Comparison of ENCODE assay signal across 13 cellular contexts in the genomic region with DNA sequence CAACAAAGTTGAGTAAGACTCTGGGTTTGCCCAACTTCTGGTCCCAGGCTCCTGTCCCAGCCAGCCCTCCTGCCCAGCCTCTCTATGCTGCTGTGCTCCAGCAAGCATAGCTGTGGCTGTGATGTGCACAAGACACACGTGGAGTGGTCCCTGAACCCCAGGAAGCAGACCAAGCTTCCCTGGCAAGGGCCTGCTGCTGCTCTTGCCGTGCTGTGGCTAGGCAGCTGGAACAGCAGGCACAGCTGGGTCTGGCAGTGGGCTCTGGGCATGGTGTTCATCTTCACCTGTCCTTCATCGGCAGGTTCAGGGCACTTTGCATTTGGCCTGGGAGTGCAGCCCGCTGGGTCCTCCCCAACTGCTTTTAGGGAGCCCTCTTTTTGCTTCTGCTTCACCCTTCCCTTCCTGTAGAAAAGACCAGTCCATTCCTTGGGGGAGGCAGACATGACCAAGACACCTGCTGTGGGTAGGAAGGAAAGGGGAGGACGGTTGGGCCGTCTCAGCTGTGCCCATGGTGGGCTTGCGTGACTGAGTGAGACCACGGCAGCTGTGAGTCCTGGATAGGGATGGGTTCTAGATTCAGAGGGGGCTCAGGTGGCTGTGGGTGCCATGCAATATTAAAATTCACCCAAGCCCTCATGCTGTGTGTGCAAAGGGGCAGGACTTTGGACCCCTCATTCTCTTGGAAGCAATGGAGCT.
"Had no signal": no experiment of that assay in that cellular context is flagged by ENCODE, and none has a peak within 500 bp of the region (broad histone marks: within the 10 kb centered on the region; RNA-seq: fewer than 3 reads in every experiment).

No MANE protein-coding gene starts in this region.

- H3K36me3 Mint-ChIP-seq: activated naive CD4-positive, alpha-beta T cell treated with anti-CD3 and anti-CD28 coated beads, Interleukin-2, amount 10 ng/mL, durations not matched to agents 7 days and 5 days had no signal

- H3K4me1 ChIP-seq: parathyroid adenoma had no signal

- H3K27ac Mint-ChIP-seq: activated naive CD4-positive, alpha-beta T cell treated with anti-CD3 and anti-CD28 coated beads, Interleukin-2, amount 10 ng/mL, durations not matched to agents 7 days and 5 days; activated T-cell treated with anti-CD3 and anti-CD28 coated beads, Interleukin-2, amount 50 U/mL, for 24 hours had no signal

- H3K36me3 ChIP-seq: adrenal gland, cardiac muscle cell, neutrophil, tibial nerve, vagina had no signal

- H3K27ac ChIP-seq: adrenal gland, cardiac muscle cell, dorsolateral prefrontal cortex, neutrophil, parathyroid adenoma, tibial nerve, vagina had no signal

- H3K4me3 ChIP-seq: adrenal gland, cardiac muscle cell, dorsolateral prefrontal cortex, tibial nerve, vagina had no signal

- H3K79me2 ChIP-seq: parathyroid adenoma had no signal

- DNase-seq: activated CD4-positive, alpha-beta T cell treated with anti-CD3 and anti-CD28 coated beads, Interleukin-2, amount 50 U/mL, for 4 hours; activated naive CD4-positive, alpha-beta T cell treated with anti-CD3 and anti-CD28 coated beads, Interleukin-2, amount 10 ng/mL, durations not matched to agents 7 days and 5 days; activated T-cell treated with anti-CD3 and anti-CD28 coated beads, Interleukin-2, amount 50 U/mL, for 24 hours; adrenal gland; dorsolateral prefrontal cortex; stimulated activated CD4-positive, alpha-beta T cell treated with anti-CD3 and anti-CD28 coated beads, Interleukin-12 subunit alpha, Interleukin-12 subunit beta, amount 100 ng/mL, for 4 hours; stimulated activated CD4-positive, alpha-beta T cell treated with anti-CD3 and anti-CD28 coated beads, Interleukin-2, amount 100 ng/mL, for 24 hours had no signal

- H3K4me3 Mint-ChIP-seq: activated naive CD4-positive, alpha-beta T cell treated with anti-CD3 and anti-CD28 coated beads, Interleukin-2, amount 10 ng/mL, durations not matched to agents 7 days and 5 days; activated T-cell treated with anti-CD3 and anti-CD28 coated beads, Interleukin-2, amount 50 U/mL, for 24 hours had no signal

- ATAC-seq: esophagus mucosa had no signal

- H3K27me3 Mint-ChIP-seq: activated T-cell treated with anti-CD3 and anti-CD28 coated beads, Interleukin-2, amount 50 U/mL, for 24 hours had no signal

- H3K9ac ChIP-seq: parathyroid adenoma had no signal

- H2AFZ ChIP-seq: parathyroid adenoma had no signal

- H3K9me3 ChIP-seq: adrenal gland, neutrophil, tibial nerve, vagina had no signal

- H3K9me3 Mint-ChIP-seq: activated naive CD4-positive, alpha-beta T cell treated with anti-CD3 and anti-CD28 coated beads, Interleukin-2, amount 10 ng/mL, durations not matched to agents 7 days and 5 days; activated T-cell treated with anti-CD3 and anti-CD28 coated beads, Interleukin-2, amount 50 U/mL, for 24 hours had no signal

- H3K27me3 ChIP-seq: adrenal gland, neutrophil, tibial nerve, vagina had no signal
